In the genomic region with DNA sequence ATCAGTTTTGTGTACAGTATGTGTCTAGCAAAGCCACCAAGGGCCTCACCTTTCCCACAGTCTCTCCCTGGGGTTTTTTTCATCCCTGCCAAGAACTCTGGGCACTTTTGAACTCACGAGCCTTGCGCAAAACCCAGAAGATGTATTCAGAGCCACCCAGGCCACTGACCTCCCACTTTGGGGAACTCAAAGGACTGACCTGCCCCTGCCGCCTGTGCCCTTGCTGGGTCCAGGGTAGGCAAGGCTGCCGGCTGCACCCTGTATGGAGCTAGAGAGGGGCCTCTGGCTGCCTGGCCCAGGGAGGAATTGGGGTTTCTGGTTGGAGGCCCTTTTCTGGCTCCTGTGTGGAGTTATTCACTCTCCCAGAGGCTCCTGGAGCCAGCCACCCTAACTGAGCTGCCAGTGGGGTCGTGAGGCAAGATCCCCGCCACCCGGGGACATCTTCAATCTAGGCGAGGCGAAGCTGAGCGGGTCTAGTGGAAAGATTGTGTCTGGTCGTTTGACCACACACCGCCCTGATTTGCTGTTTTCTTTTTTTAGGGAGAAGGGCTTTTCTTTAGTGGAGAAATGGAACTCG, we compare ENCODE assay signal across 11 cellular contexts. TPM values are rescaled to one million over a fixed set of nuclear protein-coding genes. Genes with fewer than 3 reads are reported as not detected.
DNase-seq lines count a peak whose midpoint lies in the region; ATAC-seq and TF ChIP-seq lines count a peak whose summit lies in the region.
"Had no signal": no experiment of that assay in that cellular context is flagged by ENCODE, and none has a peak within 500 bp of the region (broad histone marks: within the 10 kb centered on the region; RNA-seq: fewer than 3 reads in every experiment).

No MANE protein-coding gene starts in this region.

- no peak for TF ChIP-seq POLR2A in prostate gland (IDR thresholded peaks at IDR 0.05)

- H3K4me1 Mint-ChIP-seq in activated naive CD8-positive, alpha-beta T cell treated with anti-CD3 and anti-CD28 coated beads for 36 hours = peaks cover 63% of the 10 kb centered on the region

- peaks cover 0 to 35% (median 27%) of the 10 kb centered on the region in 11 experiments; a peak in 14 of 22 replicates for H3K36me3 ChIP-seq in BLaER1 treated with 17β-estradiol and CSF1 and Interleukin-3, amounts not matched to agents 10 nM and 100 nM
- H3K36me3 ChIP-seq in mesodermal cell (ENCODE audit: control insufficient read depth, insufficient read depth, low read length) = peaks cover 30% of the 10 kb centered on the region
- H3K36me3 ChIP-seq in prostate gland = no peaks in the 10 kb centered on the region

- TF ChIP-seq CTCF in GM12865 (IDR thresholded peaks at IDR 0.05; ENCODE audit: insufficient read depth, low read depth, low read length, missing control alignments) = no peak
- no peak for TF ChIP-seq CTCF in prostate gland (IDR thresholded peaks at IDR 0.05)

- peaks cover 0 to 51% (median 37%) of the 10 kb centered on the region in 11 experiments; a peak in 19 of 22 replicates for H4K20me1 ChIP-seq in BLaER1 treated with 17β-estradiol and CSF1 and Interleukin-3, amounts not matched to agents 10 nM and 100 nM

- no peaks in the 10 kb centered on the region for H3K27me3 ChIP-seq in BLaER1 treated with 17β-estradiol and CSF1 and Interleukin-3, amounts not matched to agents 10 nM and 100 nM
- no peaks in the 10 kb centered on the region for H3K27me3 ChIP-seq in prostate gland (replicated peaks; ENCODE audit: insufficient read depth)

- no peak for ATAC-seq in HG02981 (IDR thresholded peaks at IDR 0.05; ENCODE audit: unreplicated experiment)
- ATAC-seq in HG02588 (IDR thresholded peaks at IDR 0.05; ENCODE audit: unreplicated experiment) = no peak

- H3K27ac ChIP-seq in BLaER1 treated with 17β-estradiol and CSF1 and Interleukin-3, amounts not matched to agents 10 nM and 100 nM = no peak overlapping the region
- H3K27ac ChIP-seq in mesodermal cell (ENCODE audit: low read depth, low read length, severe bottlenecking) (no peak overlapping the region), prostate gland (no peak overlapping the region)

- H3K4me1 ChIP-seq in BLaER1 treated with 17β-estradiol and CSF1 and Interleukin-3, amounts not matched to agents 10 nM and 100 nM = peaks cover 36 to 78% (median 69%) of the 10 kb centered on the region in 10 experiments
- H3K4me1 ChIP-seq in mesodermal cell (ENCODE audit: control insufficient read depth, insufficient read depth, low read length, poor library complexity, severe bottlenecking) (peaks cover 20% of the 10 kb centered on the region), prostate gland (replicated peaks) (no peaks in the 10 kb centered on the region)

- H3K4me3 ChIP-seq in BLaER1 treated with 17β-estradiol and CSF1 and Interleukin-3, amounts not matched to agents 10 nM and 100 nM = peak overlapping the region in 4 of 10 experiments; percentile 70 to 85 (median 82); a peak in 6 of 20 replicates
- H3K4me3 ChIP-seq in GM12865 (ENCODE audit: low read depth, low read length) (peak overlapping the region; percentile 47), mesodermal cell (ENCODE audit: extremely low read depth, insufficient read depth, low read length, poor library complexity, severe bottlenecking) (peak overlapping the region; percentile 54), prostate gland (no peak overlapping the region)

- WGBS in mesodermal cell (ENCODE audit: insufficient coverage in 2 of 2), 2 experiments = 96% methylated on average over 7 to 11 of the region's 13 CpGs
- 98% methylated on average over 11 of the region's 13 CpGs for WGBS in prostate gland

- peak overlapping the region in 10 of 11 experiments; percentile 10 to 99 (median 94); a peak in 18 of 22 replicates for H3K4me2 ChIP-seq in BLaER1 treated with 17β-estradiol and CSF1 and Interleukin-3, amounts not matched to agents 10 nM and 100 nM

- peaks cover 33% of the 10 kb centered on the region for H3K36me3 Mint-ChIP-seq in activated naive CD8-positive, alpha-beta T cell treated with anti-CD3 and anti-CD28 coated beads for 36 hours

- peak overlapping the region; percentile 91 for H3K4me3 Mint-ChIP-seq in activated naive CD8-positive, alpha-beta T cell treated with anti-CD3 and anti-CD28 coated beads for 36 hours

- H3K9ac ChIP-seq in BLaER1 treated with 17β-estradiol and CSF1 and Interleukin-3, amounts not matched to agents 10 nM and 100 nM = peak overlapping the region in 5 of 11 experiments; percentile 15 to 91 (median 89); a peak in 8 of 22 replicates

- DNase-seq in GM12865 (ENCODE audit: low read depth) = no peak
- DNase-seq in activated naive CD8-positive, alpha-beta T cell treated with anti-CD3 and anti-CD28 coated beads for 36 hours = no peak
- DNase-seq in prostate gland (ENCODE audit: low spot score) = no peak
- no peak for DNase-seq in stimulated activated naive CD4-positive, alpha-beta T cell treated with Interleukin-2 at 50 U/mL for 16 hours (lab: John Stamatoyannopoulos, UW)
- DNase-seq: Karpas-422, NCI-H2107, T-helper 9 cell had no signal

- H3K27ac Mint-ChIP-seq in activated naive CD8-positive, alpha-beta T cell treated with anti-CD3 and anti-CD28 coated beads for 36 hours = peak overlapping the region; percentile 71

- no peaks in the 10 kb centered on the region for H3K27me3 Mint-ChIP-seq in activated naive CD8-positive, alpha-beta T cell treated with anti-CD3 and anti-CD28 coated beads for 36 hours

- no peaks in the 10 kb centered on the region for H3K9me3 ChIP-seq in BLaER1 treated with 17β-estradiol and CSF1 and Interleukin-3, amounts not matched to agents 10 nM and 100 nM (replicated peaks in 1 of 11)
- H3K9me3 ChIP-seq in mesodermal cell (ENCODE audit: control insufficient read depth, low read length) (no peaks in the 10 kb centered on the region), prostate gland (no peaks in the 10 kb centered on the region)

- no peaks in the 10 kb centered on the region for H3K9me3 Mint-ChIP-seq in activated naive CD8-positive, alpha-beta T cell treated with anti-CD3 and anti-CD28 coated beads for 36 hours

- intact Hi-C loops in prostate gland (cut with DNase I) = loop anchor here (5.0 kb wide), 2 partner anchors 269 to 389 kb away; partner anchors contain the start of gene MYO1D

RNA-seq across cellular contexts. Expression of gene CDK5R1, which starts 1.9 kb away (rescaled TPM):
- total RNA-seq in activated naive CD8-positive, alpha-beta T cell treated with anti-CD3 and anti-CD28 coated beads for 36 hours = 1 to 10 TPM; 9.7 to 9.9 TPM
- 6.6 TPM for polyA plus RNA-seq in mesodermal cell (2013, experiment 1 of 2)
- polyA plus RNA-seq in mesodermal cell (2013, experiment 2 of 2) = 4.0 TPM
- total RNA-seq in prostate gland = 1 to 10 TPM in 1 of 2 donors, under 1 TPM in 1; 0.46 to 5.1 TPM

RNA-seq across cellular contexts. Expression of gene PSMD11, which starts 44.4 kb away (rescaled TPM):
- 100 to 1,000 TPM; 147 to 157 TPM for total RNA-seq in activated naive CD8-positive, alpha-beta T cell treated with anti-CD3 and anti-CD28 coated beads for 36 hours
- polyA plus RNA-seq in mesodermal cell (2013, experiment 1 of 2) = 87.2 TPM
- 87.4 TPM for polyA plus RNA-seq in mesodermal cell (2013, experiment 2 of 2)
- 10 to 100 TPM; 47.4 to 53.3 TPM for total RNA-seq in prostate gland

Comparison
In these comparisons a context has a peak if more than half of its experiments do, and no peak if none do; other contexts are left out.
1. H3K4me3 ChIP-seq: peak in GM12865 (single experiment) and mesodermal cell (single experiment); none in prostate gland (0 of 2).